ENCODE assay signal across 8 cellular contexts in genomic region chr16:5034167-5034523, GRCh38. TPM values are rescaled to one million over a fixed set of nuclear protein-coding genes. Genes with fewer than 3 reads are reported as not detected.
DNase-seq lines count a peak whose midpoint lies in the region; ATAC-seq and TF ChIP-seq lines count a peak whose summit lies in the region.

No MANE protein-coding gene starts in this region.

- H4K20me1 ChIP-seq in OCI-LY1 (ENCODE audit: insufficient read depth, low read length) = no peaks in the 10 kb centered on the region

- no peaks in the 10 kb centered on the region for H3F3A ChIP-seq in OCI-LY1 (ENCODE audit: insufficient read depth, low read length)

- TF ChIP-seq CTCF in CD14-positive monocyte (IDR thresholded peaks at IDR 0.05) (no peak), OCI-LY1 (IDR thresholded peaks at IDR 0.05; ENCODE audit: low read length) (no peak), neutrophil (IDR thresholded peaks at IDR 0.05) (no peak)

- H3K27me3 ChIP-seq in OCI-LY1 (ENCODE audit: insufficient read depth, low read length) (no peaks in the 10 kb centered on the region), endocrine pancreas (ENCODE audit: control insufficient read depth, insufficient read depth, low read length) (no peaks in the 10 kb centered on the region), neutrophil (peaks cover 9% of the 10 kb centered on the region)

- H3K36me3 Mint-ChIP-seq in CD14-positive monocyte = peaks cover 21 to 24% of the 10 kb centered on the region in 2 donors

- peak overlapping the region; percentile 78 to 91 (median 81) for H3K27ac Mint-ChIP-seq in CD14-positive monocyte

- H3K4me1 Mint-ChIP-seq in CD14-positive monocyte = peaks cover 30% of the 10 kb centered on the region

- H3K79me2 ChIP-seq in OCI-LY1 (ENCODE audit: insufficient read depth, low read length) = no peaks in the 10 kb centered on the region

- no peak overlapping the region for H3K27ac ChIP-seq in OCI-LY1 (ENCODE audit: low read depth, low read length, poor library complexity, severe bottlenecking)
- H3K27ac ChIP-seq in neutrophil = no peak overlapping the region

- no peak for ATAC-seq in HG03045 (IDR thresholded peaks at IDR 0.05; ENCODE audit: unreplicated experiment)
- no peak for ATAC-seq in HG03378 (IDR thresholded peaks at IDR 0.05; ENCODE audit: unreplicated experiment)

- H3K9me2 ChIP-seq in OCI-LY1 (ENCODE audit: low read depth, low read length) = no peaks in the 10 kb centered on the region

- peak overlapping the region; percentile 88 to 89 for H3K4me3 Mint-ChIP-seq in CD14-positive monocyte

- peak overlapping the region; percentile 66 for H3K9ac ChIP-seq in OCI-LY1 (ENCODE audit: low read length)
- peak overlapping the region; percentile 35 for H3K9ac ChIP-seq in endocrine pancreas (ENCODE audit: control insufficient read depth, insufficient read depth, low read length)

- H3K9me3 Mint-ChIP-seq in CD14-positive monocyte = peaks cover 0 to 2% (median 0%) of the 10 kb centered on the region in 7 donors

- no peak for DNase-seq in CD14-positive monocyte (ENCODE audit: low spot score)
- DNase-seq in mesenteric fat pad (ENCODE audit: low spot score) = no peak
- no peak for DNase-seq in DMS114 treated with DMSO at 0.1 percent for 48 hours (lab: John Stamatoyannopoulos, UW; ENCODE audit: unreplicated experiment)

- peaks cover 0 to 7% (median 0%) of the 10 kb centered on the region in 3 donors for H3K27me3 Mint-ChIP-seq in CD14-positive monocyte (ENCODE audit: low read depth in 3 of 3)

- peak overlapping the region; percentile 88 for H2AFZ ChIP-seq in OCI-LY1 (ENCODE audit: low read length)

- H3K36me3 ChIP-seq in OCI-LY1 (ENCODE audit: insufficient read depth, low read length) = no peaks in the 10 kb centered on the region
- H3K36me3 ChIP-seq in endocrine pancreas (ENCODE audit: control insufficient read depth, insufficient read depth, low read length) = no peaks in the 10 kb centered on the region
- no peaks in the 10 kb centered on the region for H3K36me3 ChIP-seq in neutrophil

- intact Hi-C loops in CD14-positive monocyte (cut with micrococcal nuclease) = no loop called here

- H3K9me3 ChIP-seq in OCI-LY1 (ENCODE audit: low read length) (no peaks in the 10 kb centered on the region), endocrine pancreas (ENCODE audit: control insufficient read depth, low read length) (no peaks in the 10 kb centered on the region), neutrophil (no peaks in the 10 kb centered on the region)

- H3K4me3 ChIP-seq in OCI-LY1 (ENCODE audit: low read depth, low read length, poor library complexity, severe bottlenecking) = peak overlapping the region; percentile 88
- peak overlapping the region; percentile 84 for H3K4me3 ChIP-seq in endocrine pancreas (ENCODE audit: control insufficient read depth, insufficient read depth, low read length)
- peak overlapping the region; percentile 72 to 79 for H3K4me3 ChIP-seq in neutrophil (ENCODE audit: low read depth in 1 of 2, low read length in 1 of 2)

- H3K4me1 ChIP-seq in OCI-LY1 (ENCODE audit: insufficient read depth, low read length, severe bottlenecking) (peaks cover 26% of the 10 kb centered on the region), endocrine pancreas (ENCODE audit: control insufficient read depth, insufficient read depth, low read length) (peaks cover 5% of the 10 kb centered on the region), neutrophil (ENCODE audit: control insufficient read depth in 1 of 2, insufficient read depth in 1 of 2, low read depth in 1 of 2, low read length in 1 of 2) (peaks cover 12 to 16% of the 10 kb centered on the region in 2 experiments)

- H3K4me2 ChIP-seq in OCI-LY1 (ENCODE audit: low read length) = peak overlapping the region; percentile 80

RNA-seq across cellular contexts. Expression of gene NAGPA, which starts 0.4 kb away (rescaled TPM):
- 10 to 100 TPM; 44.9 to 51.5 TPM for polyA plus RNA-seq in CD14-positive monocyte
- total RNA-seq in mesenteric fat pad = 12.1 TPM

RNA-seq across cellular contexts. Expression of gene C16orf89, which starts 31.6 kb away (rescaled TPM):
- not detected for polyA plus RNA-seq in CD14-positive monocyte
- total RNA-seq in mesenteric fat pad = 14.1 TPM

RNA-seq across cellular contexts. Expression of gene ALG1, which starts 37.5 kb away (rescaled TPM):
- polyA plus RNA-seq in CD14-positive monocyte = 10 to 100 TPM; 25.2 to 31.0 TPM
- total RNA-seq in mesenteric fat pad = 20.4 TPM
